ENCODE assay signal across 28 cellular contexts in genomic region chr1:169137357-169137756, GRCh38.
"Had no signal": no experiment of that assay in that cellular context is flagged by ENCODE, and none has a peak within 500 bp of the region (broad histone marks: within the 10 kb centered on the region; RNA-seq: fewer than 3 reads in every experiment).

No MANE protein-coding gene starts in this region.

- H2AFZ ChIP-seq: PC-9 had no signal

- DNase-seq: activated CD4-positive, alpha-beta T cell treated with anti-CD3 and anti-CD28 coated beads for 36 hours; activated CD4-positive, alpha-beta T cell treated with anti-CD3 and anti-CD28 coated beads, Interleukin-2, amount 10 ng/mL, durations not matched to agents 7 days and 5 days; activated CD4-positive, alpha-beta T cell treated with anti-CD3 and anti-CD28 coated beads, Interleukin-2, amount 50 U/mL, for 48 hours; activated CD8-positive, alpha-beta T cell treated with anti-CD3 and anti-CD28 coated beads, Interleukin-2, amount 10 ng/mL, durations not matched to agents 7 days and 5 days; activated gamma-delta T cell; activated naive CD4-positive, alpha-beta T cell treated with Interleukin-2 at 50 U/mL for 16 hours; activated naive CD8-positive, alpha-beta T cell treated with anti-CD3 and anti-CD28 coated beads, Interleukin-2, amount 50 U/mL, for 24 hours; activated T-cell treated with anti-CD3 and anti-CD28 coated beads, Interleukin-2, amount 50 U/mL, for 24 hours; anterior cingulate cortex; caudate nucleus; cerebellar nuclear complex; NCI-H1092 treated with DMSO at 0.1 percent for 48 hours; NCI-H1417; NCI-H146; NCI-H187; NCI-H2029 treated with DMSO at 0.1 percent for 48 hours; NCI-H2107; NCI-H2171; NCI-H446; NCI-H524 treated with DMSO at 0.1 percent for 48 hours; NK-92 treated with Interleukin-12 subunit alpha and Interleukin-12 subunit beta, amount 100 ng/mL, for 24 hours; PC-9 had no signal

- H3K4me2 ChIP-seq: PC-9 had no signal

- FAIRE-seq: bronchial epithelial cell, RCC 7860, TTC549 had no signal

- H3K4me3 ChIP-seq: PC-9 had no signal

- H3K27ac ChIP-seq: PC-9, RWPE1 had no signal

- ATAC-seq: activated CD4-positive, alpha-beta T cell treated with anti-CD3 and anti-CD28 coated beads for 36 hours; activated CD4-positive, CD25-positive, alpha-beta regulatory T cell treated with anti-CD3 and anti-CD28 coated beads, Interleukin-2, amount 50 U/mL, for 24 hours; activated CD8-positive, alpha-beta T cell treated with anti-CD3 and anti-CD28 coated beads, Interleukin-2, amount 10 ng/mL, durations not matched to agents 7 days and 5 days; activated naive CD8-positive, alpha-beta T cell treated with anti-CD3 and anti-CD28 coated beads, Interleukin-2, amount 50 U/mL, for 24 hours; Right ventricle myocardium inferior had no signal
